Comparison of ENCODE assay signal across 8 cellular contexts in the genomic region with DNA sequence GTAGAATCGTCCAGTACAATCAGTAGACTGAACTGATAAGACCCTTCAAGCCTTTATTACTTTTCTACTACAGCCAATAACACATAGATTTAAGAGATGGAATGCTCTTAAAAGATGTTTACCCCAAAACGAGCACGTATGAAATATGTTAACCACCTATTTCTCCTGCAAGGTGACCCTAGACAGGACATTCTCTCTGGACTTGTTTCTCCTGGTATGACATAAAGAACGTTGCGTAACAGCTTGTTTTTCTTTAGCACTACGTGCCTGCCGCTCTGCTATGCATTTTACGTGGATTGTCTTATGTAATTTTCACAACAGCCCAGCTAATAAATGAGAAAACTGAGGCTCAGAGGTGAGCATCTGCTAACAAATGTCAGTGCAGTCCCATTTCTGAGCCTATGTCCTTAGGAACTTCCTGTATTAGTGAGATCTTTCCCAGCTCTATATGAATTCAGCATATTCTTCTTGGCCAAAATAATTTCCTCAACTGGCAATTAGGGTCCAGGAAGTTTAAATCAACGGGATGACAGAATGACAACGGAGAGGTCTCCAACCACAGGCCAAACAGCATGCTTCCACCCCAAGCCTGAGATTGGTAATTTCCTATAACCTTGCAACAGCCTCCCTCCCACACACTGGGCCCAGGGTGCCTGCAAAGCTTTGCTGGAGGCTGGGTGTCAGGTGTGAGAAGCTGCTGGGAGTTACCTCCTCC. TPM values are rescaled to one million over a fixed set of nuclear protein-coding genes. Genes with fewer than 3 reads are reported as not detected.
A peak's percentile ranks its signal among the peaks of the same experiment; 100 is the strongest.
DNase-seq lines count a peak whose midpoint lies in the region; ATAC-seq and TF ChIP-seq lines count a peak whose summit lies in the region.

No MANE protein-coding gene starts in this region.

- H3K4me1 Mint-ChIP-seq in endothelial cell (ENCODE audit: unreplicated experiment), result peaks cover 55% of the 10 kb centered on the region

- no peak for ATAC-seq in HG02981 (IDR thresholded peaks at IDR 0.05; ENCODE audit: unreplicated experiment)
- ATAC-seq in GM18909 (IDR thresholded peaks at IDR 0.05; ENCODE audit: poor library complexity, unreplicated experiment), result no peak

- no peaks in the 10 kb centered on the region for H3K9me3 Mint-ChIP-seq in endothelial cell (ENCODE audit: unreplicated experiment)

- peak; percentile 77 for DNase-seq in activated CD4-positive, alpha-beta T cell treated with anti-CD3 and anti-CD28 coated beads for 48 hours
- no peak for DNase-seq in endothelial cell (ENCODE audit: low spot score)
- peak; percentile 43 to 45 for DNase-seq in stimulated activated CD4-positive, alpha-beta T cell treated with anti-CD3 and anti-CD28 coated beads, Interleukin-12 subunit alpha, Interleukin-12 subunit beta, amount 100 ng/mL, for 24 hours (ENCODE audit: low read depth in 2 of 2)
- no peak for DNase-seq in GM03348 (ENCODE audit: low spot score)
- no peak for DNase-seq in NCI-H82 (lab: John Stamatoyannopoulos, UW)

- TF ChIP-seq CTCF in GM12875 (IDR thresholded peaks at IDR 0.05; ENCODE audit: borderline replicate concordance, insufficient read depth, low read depth, low read length) (no peak), endothelial cell (IDR thresholded peaks at IDR 0.05; ENCODE audit: unreplicated experiment) (no peak)

- H3K4me3 ChIP-seq in GM12875 (ENCODE audit: low read depth, low read length), result peak overlapping the region; percentile 13

- peaks cover 5% of the 10 kb centered on the region for H3K27me3 Mint-ChIP-seq in endothelial cell (ENCODE audit: unreplicated experiment)

- H3K36me3 Mint-ChIP-seq in endothelial cell (ENCODE audit: low read depth, unreplicated experiment), result peaks cover 23% of the 10 kb centered on the region

- no peak overlapping the region for H3K27ac Mint-ChIP-seq in endothelial cell (ENCODE audit: unreplicated experiment)

- H3K4me3 Mint-ChIP-seq in endothelial cell (ENCODE audit: unreplicated experiment), result peak overlapping the region; percentile 16

RNA-seq across cellular contexts. Expression of gene NFKBIA, which starts 3.7 kb away (rescaled TPM):
- total RNA-seq in endothelial cell (ENCODE audit: unreplicated experiment), result 41.9 TPM

Comparison
In these comparisons a context has a peak if more than half of its experiments do, and no peak if none do; other contexts are left out.
1. DNase-seq: peak in activated CD4-positive, alpha-beta T cell treated with anti-CD3 and anti-CD28 coated beads for 48 hours (single experiment) and stimulated activated CD4-positive, alpha-beta T cell treated with anti-CD3 and anti-CD28 coated beads, Interleukin-12 subunit alpha, Interleukin-12 subunit beta, amount 100 ng/mL, for 24 hours (2 of 2); none in endothelial cell (single experiment), GM03348 (single experiment) and NCI-H82 (single experiment).